ENCODE assay signal across 1 cellular context in genomic region chr3:57731311-57731710, GRCh38.
TF ChIP-seq lines count a peak whose summit lies in the region.

No MANE protein-coding gene starts in this region.

TF ChIP-seq in SK-N-SH, 30 proteins besides CTCF, POLR2A, EP300 and RAD21 (continued from another document):
- TF ChIP-seq EZH2phosphoT487 (IDR thresholded peaks at IDR 0.05; ENCODE audit: borderline replicate concordance, low read depth) (no peak), RXRA (IDR thresholded peaks at IDR 0.05; ENCODE audit: borderline replicate concordance, low read depth) (no peak), SIN3A (IDR thresholded peaks at IDR 0.05; ENCODE audit: borderline replicate concordance, low read depth, low read length) (no peak), SMC3 (IDR thresholded peaks at IDR 0.05; ENCODE audit: low read depth, low read length) (no peak), NFIC (IDR thresholded peaks at IDR 0.05; ENCODE audit: borderline replicate concordance) (no peak), YY1 (IDR thresholded peaks at IDR 0.05; ENCODE audit: low read depth) (no peak), RFX5 (IDR thresholded peaks at IDR 0.05; ENCODE audit: low read length) (no peak), TEAD4 (IDR thresholded peaks at IDR 0.05; ENCODE audit: borderline replicate concordance, insufficient read depth) (no peak), USF1 (IDR thresholded peaks at IDR 0.05; ENCODE audit: borderline replicate concordance, low read depth) (no peak)
